1 cellular context compared by ENCODE assay signal in the genomic region with DNA sequence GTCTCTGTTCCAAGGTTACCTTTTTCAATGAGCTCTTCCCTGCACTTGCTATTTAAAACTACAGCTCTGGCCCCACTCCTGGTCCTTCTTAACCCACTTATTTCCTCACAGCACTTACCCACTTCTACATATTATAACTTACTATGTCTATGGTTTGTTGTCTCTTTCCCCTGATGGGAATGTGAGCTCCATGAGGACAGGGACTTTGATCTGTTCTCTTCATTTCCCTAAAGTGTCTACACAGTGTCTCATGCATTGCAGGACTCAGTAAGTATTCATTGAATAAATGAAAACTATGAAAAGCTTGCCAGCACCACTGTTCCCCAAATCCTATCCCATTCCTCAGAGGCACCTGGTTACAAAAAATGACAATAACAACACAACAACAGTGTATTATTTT.
TF ChIP-seq lines count a peak whose summit lies in the region.

No MANE protein-coding gene starts in this region.

TF ChIP-seq in A549, 52 proteins besides CTCF, POLR2A, EP300 and RAD21 (continued from another document):
- TF ChIP-seq EHMT2 (IDR thresholded peaks at IDR 0.05; ENCODE audit: low read depth), result no peak
- TF ChIP-seq EHF (CRISPR knock-in tag; IDR thresholded peaks at IDR 0.05), result no peak
- no peak for TF ChIP-seq ZNF302 (CRISPR knock-in tag; IDR thresholded peaks at IDR 0.05)
- no peak for TF ChIP-seq CHD4 (IDR thresholded peaks at IDR 0.05; ENCODE audit: borderline replicate concordance)
- no peak for TF ChIP-seq HOXB5 (CRISPR knock-in tag; IDR thresholded peaks at IDR 0.05)
- TF ChIP-seq MAZ (IDR thresholded peaks at IDR 0.05; ENCODE audit: borderline replicate concordance, low read depth, low read length), result no peak
TF ChIP-seq in A549: peak in this region for 0.
